Comparison of ENCODE assay signal across 11 cellular contexts in the genomic region with DNA sequence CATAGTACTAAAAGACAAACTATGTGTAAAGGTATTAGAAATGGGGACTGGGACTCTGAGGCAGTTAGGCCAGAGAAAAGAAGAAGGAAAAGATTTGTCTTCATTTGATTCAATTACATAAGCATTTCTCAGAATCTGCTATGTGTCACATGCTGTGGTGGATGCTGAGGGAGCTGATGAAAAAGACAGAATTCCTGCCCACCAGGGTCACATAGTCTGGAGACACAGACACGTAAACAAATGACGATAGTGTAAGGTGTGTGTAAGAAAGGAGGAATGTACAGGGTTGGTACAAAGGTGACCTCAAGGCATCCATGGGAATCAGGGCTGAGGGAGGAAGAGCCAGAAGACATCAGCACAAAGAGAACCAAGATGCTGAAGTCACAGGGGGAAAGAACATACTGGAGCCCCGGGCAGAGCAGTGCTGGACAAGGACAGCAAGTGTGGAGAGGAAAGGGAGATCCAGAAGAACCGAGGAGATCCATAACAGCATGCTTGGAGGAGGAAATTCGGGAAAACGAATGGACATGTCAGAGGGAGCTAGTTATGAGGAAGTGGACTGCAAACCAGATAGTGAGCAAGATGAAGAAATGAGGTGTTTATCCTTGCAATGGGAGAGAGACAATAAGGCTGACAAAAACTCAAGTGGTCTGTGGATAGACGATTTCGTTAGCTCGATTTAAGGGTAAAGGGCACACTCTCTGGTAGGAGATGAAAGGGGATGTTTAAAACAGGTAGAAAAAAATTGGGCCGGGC. TPM values are rescaled to one million over a fixed set of nuclear protein-coding genes. Genes with fewer than 3 reads are reported as not detected.
DNase-seq lines count a peak whose midpoint lies in the region; ATAC-seq and TF ChIP-seq lines count a peak whose summit lies in the region.
"Had no signal": no experiment of that assay in that cellular context is flagged by ENCODE, and none has a peak within 500 bp of the region (broad histone marks: within the 10 kb centered on the region; RNA-seq: fewer than 3 reads in every experiment).

No MANE protein-coding gene starts in this region.

- H3F3A ChIP-seq in smooth muscle cell (ENCODE audit: low read depth), result no peaks in the 10 kb centered on the region

- no peak for ATAC-seq in T-cell (replicated peaks in 1 of 4)
- ATAC-seq in effector memory CD8-positive, alpha-beta T cell (replicated peaks), result no peak

- no peaks in the 10 kb centered on the region for H3K36me3 Mint-ChIP-seq in activated CD4-positive, alpha-beta T cell treated with anti-CD3 and anti-CD28 coated beads, Interleukin-2, amount 10 ng/mL, durations not matched to agents 7 days and 5 days (ENCODE audit: low read depth)
- no peaks in the 10 kb centered on the region for H3K36me3 Mint-ChIP-seq in T-cell
- peaks cover 15% of the 10 kb centered on the region for H3K36me3 Mint-ChIP-seq in effector memory CD8-positive, alpha-beta T cell (ENCODE audit: insufficient read depth)

- DNase-seq in activated CD4-positive, alpha-beta T cell treated with anti-CD3 and anti-CD28 coated beads, Interleukin-2, amount 10 ng/mL, durations not matched to agents 7 days and 5 days, result no peak
- DNase-seq in activated CD4-positive, alpha-beta T cell treated with anti-CD3 and anti-CD28 coated beads, Interleukin-2, amount 50 U/mL, for 1 hour, result no peak
- DNase-seq in T-cell (no peak), smooth muscle cell (lab: John Stamatoyannopoulos, UW; ENCODE audit: unreplicated experiment) (no peak), posterior vena cava (ENCODE audit: low spot score) (no peak), GDM1 (lab: John Stamatoyannopoulos, UW) (no peak), NCI-H226 (no peak)
- DNase-seq in effector memory CD8-positive, alpha-beta T cell, result no peak
- DNase-seq: GF-D8, testis had no signal

- peak overlapping the region; percentile 81 for H3K4me2 ChIP-seq in smooth muscle cell

- H3K27me3 ChIP-seq in smooth muscle cell (ENCODE audit: low read depth), result no peaks in the 10 kb centered on the region
- H3K27me3 ChIP-seq: breast epithelium, testis had no signal

- H3K27me3 Mint-ChIP-seq in activated CD4-positive, alpha-beta T cell treated with anti-CD3 and anti-CD28 coated beads, Interleukin-2, amount 10 ng/mL, durations not matched to agents 7 days and 5 days, result peaks cover 38% of the 10 kb centered on the region
- H3K27me3 Mint-ChIP-seq in T-cell, result peaks cover 23% of the 10 kb centered on the region in 2 donors
- H3K27me3 Mint-ChIP-seq in effector memory CD8-positive, alpha-beta T cell, result peaks cover 21 to 37% of the 10 kb centered on the region in 2 donors

- POLR2A ChIA-PET in activated CD4-positive, alpha-beta T cell treated with anti-CD3 and anti-CD28 coated beads, Interleukin-2, amount 10 ng/mL, durations not matched to agents 7 days and 5 days (lab: Charles Lee), result no interaction called here
- POLR2A ChIA-PET in T-cell (lab: Charles Lee), result interaction anchor here in 1 of 2 donors (0.5 kb wide), 2 partner anchors 102 to 310 kb away, joined by 4 to 11 read pairs; no protein-coding TSS in a partner anchor

- H3K27ac ChIP-seq in smooth muscle cell (ENCODE audit: low read depth), result peak overlapping the region; percentile 58
- H3K27ac ChIP-seq: testis had no signal

- H3K79me2 ChIP-seq in smooth muscle cell (ENCODE audit: low read depth), result peaks cover under 1% of the 10 kb centered on the region

- peak overlapping the region; percentile 83 for H3K9ac ChIP-seq in smooth muscle cell (ENCODE audit: low read depth)

- H3K9me3 Mint-ChIP-seq in activated CD4-positive, alpha-beta T cell treated with anti-CD3 and anti-CD28 coated beads, Interleukin-2, amount 10 ng/mL, durations not matched to agents 7 days and 5 days, result no peaks in the 10 kb centered on the region
- no peaks in the 10 kb centered on the region for H3K9me3 Mint-ChIP-seq in T-cell
- no peaks in the 10 kb centered on the region for H3K9me3 Mint-ChIP-seq in effector memory CD8-positive, alpha-beta T cell

- H3K4me1 ChIP-seq in smooth muscle cell (ENCODE audit: low read depth), result no peaks in the 10 kb centered on the region
- H3K4me1 ChIP-seq: testis had no signal

- H3K4me3 Mint-ChIP-seq in activated CD4-positive, alpha-beta T cell treated with anti-CD3 and anti-CD28 coated beads, Interleukin-2, amount 10 ng/mL, durations not matched to agents 7 days and 5 days, result peak overlapping the region; percentile 68
- H3K4me3 Mint-ChIP-seq in T-cell, result peak overlapping the region; percentile 69 to 92 (median 75)
- H3K4me3 Mint-ChIP-seq in effector memory CD8-positive, alpha-beta T cell, result peak overlapping the region; percentile 58 to 74

- no peak overlapping the region for H2AFZ ChIP-seq in smooth muscle cell (ENCODE audit: low read depth)

- H3K4me1 Mint-ChIP-seq in activated CD4-positive, alpha-beta T cell treated with anti-CD3 and anti-CD28 coated beads, Interleukin-2, amount 10 ng/mL, durations not matched to agents 7 days and 5 days, result peaks cover 18% of the 10 kb centered on the region
- peaks cover 20 to 30% (median 23%) of the 10 kb centered on the region in 3 donors for H3K4me1 Mint-ChIP-seq in T-cell
- peaks cover 12 to 14% of the 10 kb centered on the region in 2 donors for H3K4me1 Mint-ChIP-seq in effector memory CD8-positive, alpha-beta T cell (ENCODE audit: low read depth in 2 of 2)

- WGBS in smooth muscle cell (ENCODE audit: low lambda C conversion rate), result 74% methylated on average over 10 of the region's 10 CpGs

- no peaks in the 10 kb centered on the region for H3K9me3 ChIP-seq in smooth muscle cell (replicated peaks; ENCODE audit: low read depth)
- H3K9me3 ChIP-seq: breast epithelium, testis had no signal

- H3K36me3 ChIP-seq in smooth muscle cell (ENCODE audit: low read depth), result no peaks in the 10 kb centered on the region
- H3K36me3 ChIP-seq: breast epithelium had no signal

- H3K27ac Mint-ChIP-seq in activated CD4-positive, alpha-beta T cell treated with anti-CD3 and anti-CD28 coated beads, Interleukin-2, amount 10 ng/mL, durations not matched to agents 7 days and 5 days, result no peak overlapping the region
- no peak overlapping the region for H3K27ac Mint-ChIP-seq in T-cell
- H3K27ac Mint-ChIP-seq in effector memory CD8-positive, alpha-beta T cell, result peak overlapping the region; percentile 11 to 60

- CTCF ChIA-PET in activated CD4-positive, alpha-beta T cell treated with anti-CD3 and anti-CD28 coated beads, Interleukin-2, amount 10 ng/mL, durations not matched to agents 7 days and 5 days (lab: Charles Lee), result interaction anchor here (0.6 to 1.8 kb wide), 8 partner anchors 8 to 123 kb away, joined by 3 to 9 read pairs (median 3); no protein-coding TSS in a partner anchor
- CTCF ChIA-PET in T-cell (lab: Charles Lee), result interaction anchor here (0.6 to 1.3 kb wide), 5 partner anchors 10 to 200 kb away, joined by 3 to 5 read pairs (median 3); no protein-coding TSS in a partner anchor

- H3K4me3 ChIP-seq in smooth muscle cell, result no peak overlapping the region

- H4K20me1 ChIP-seq in smooth muscle cell (ENCODE audit: low read depth), result peaks cover 17% of the 10 kb centered on the region

- intact Hi-C loops in posterior vena cava (cut with DNase I), result loop anchor here in 1 of 2 donors (10.0 kb wide), 1 partner anchor 316 kb away; the partner anchor contains the start of gene TRIM54

- no peak for TF ChIP-seq CTCF in smooth muscle cell (IDR thresholded peaks at IDR 0.05; ENCODE audit: borderline replicate concordance, insufficient read depth, poor library complexity, severe bottlenecking)

RNA-seq across cellular contexts. Expression of gene MAPRE3, which starts 1.2 kb away (rescaled TPM):
- 1 to 10 TPM in 1 of 2 experiments, under 1 TPM in 1; 1.00 to 1.3 TPM for total RNA-seq in activated CD4-positive, alpha-beta T cell treated with anti-CD3 and anti-CD28 coated beads, Interleukin-2, amount 10 ng/mL, durations not matched to agents 7 days and 5 days
- total RNA-seq in T-cell (1 to 10 TPM; 4.0 to 5.1 (median 4.7) TPM), smooth muscle cell (9.5 and 12.5 TPM in 2 replicates), posterior vena cava (10 to 100 TPM; 11.4 to 16.3 TPM)
- 29.5 and 30.5 TPM in 2 replicates for polyA plus RNA-seq in smooth muscle cell

Comparison
In these comparisons a context has a peak if more than half of its experiments do, and no peak if none do; other contexts are left out.
1. H3K27ac Mint-ChIP-seq: peak in effector memory CD8-positive, alpha-beta T cell (2 of 2); none in activated CD4-positive, alpha-beta T cell treated with anti-CD3 and anti-CD28 coated beads, Interleukin-2, amount 10 ng/mL, durations not matched to agents 7 days and 5 days (single experiment) and T-cell (0 of 2).
2. Peak in every context shown above with its lines, with median percentiles within 50 percentile points of each other: H3K4me3 Mint-ChIP-seq.